Comparison of ENCODE assay signal across 9 cellular contexts in genomic region chr13:24625324-24625723, GRCh38. TPM values are rescaled to one million over a fixed set of nuclear protein-coding genes. Genes with fewer than 3 reads are reported as not detected.
DNase-seq lines count a peak whose midpoint lies in the region; ATAC-seq and TF ChIP-seq lines count a peak whose summit lies in the region.
"Had no signal": no experiment of that assay in that cellular context is flagged by ENCODE, and none has a peak within 500 bp of the region (broad histone marks: within the 10 kb centered on the region; RNA-seq: fewer than 3 reads in every experiment).

No MANE protein-coding gene starts in this region.

- peak; percentile 21 for DNase-seq in CD1c-positive myeloid dendritic cell (ENCODE audit: extremely low spot score)
- peak; percentile 7 for DNase-seq in NAMALWA (ENCODE audit: low spot score)
- DNase-seq in fibroblast of villous mesenchyme (ENCODE audit: low read depth): peak; percentile 65
- no peak for DNase-seq in foreskin fibroblast
- DNase-seq in activated gamma-delta T cell (lab: John Stamatoyannopoulos, UW): no peak
- DNase-seq in stimulated activated CD4-positive, alpha-beta T cell treated with anti-CD3 and anti-CD28 coated beads, Interleukin-2, amount 100 ng/mL, for 48 hours: no peak
- DNase-seq: occipital lobe had no signal

- H3K4me3 ChIP-seq in fibroblast of villous mesenchyme (ENCODE audit: low read depth, low read length): no peak overlapping the region
- no peak overlapping the region for H3K4me3 ChIP-seq in foreskin fibroblast (ENCODE audit: low read depth in 1 of 2, low read length in 2 of 2)

- TF ChIP-seq CTCF in fibroblast of villous mesenchyme (IDR thresholded peaks at IDR 0.05; ENCODE audit: insufficient read depth, low read depth, low read length) (no peak), foreskin fibroblast (IDR thresholded peaks at IDR 0.05; ENCODE audit: low read depth, low read length) (no peak)

- ATAC-seq in GM18517 (IDR thresholded peaks at IDR 0.05; ENCODE audit: unreplicated experiment) (peak; percentile 38), HG02970 (IDR thresholded peaks at IDR 0.05; ENCODE audit: low FRiP score, unreplicated experiment) (no peak)

RNA-seq across cellular contexts. Expression of gene ATP12A, which starts 54.9 kb away (rescaled TPM):
- not detected in 2 replicates for total RNA-seq in fibroblast of villous mesenchyme

Comparison
In these comparisons a context has a peak if more than half of its experiments do, and no peak if none do; other contexts are left out.
1. DNase-seq: peak in CD1c-positive myeloid dendritic cell (single experiment), NAMALWA (single experiment) and fibroblast of villous mesenchyme (single experiment); none in foreskin fibroblast (0 of 2), activated gamma-delta T cell (single experiment) and stimulated activated CD4-positive, alpha-beta T cell treated with anti-CD3 and anti-CD28 coated beads, Interleukin-2, amount 100 ng/mL, for 48 hours (0 of 2).